In genomic region chr13:27270594-27271520, GRCh38 we compare ENCODE assay signal across 1 cellular context.
A peak's percentile ranks its signal among the peaks of the same experiment; 100 is the strongest.
TF ChIP-seq lines count a peak whose summit lies in the region.

Gene RASL11A (plus strand): TSS chr13:27270830. CDS start chr13:27270945, 115 bp downstream.

TF ChIP-seq in HepG2, 621 proteins besides CTCF, POLR2A, EP300 and RAD21 (continued from another document and continues in another):
- TF ChIP-seq NFAT5 (CRISPR knock-in tag; IDR thresholded peaks at IDR 0.05) (no peak), ZNF709 (CRISPR knock-in tag; IDR thresholded peaks at IDR 0.05) (0 out of 2 replicates have a peak, but pooled peaks have one; percentile 31), TBX2 (CRISPR knock-in tag; IDR thresholded peaks at IDR 0.05; ENCODE audit: borderline replicate concordance) (peak; percentile 74), PRMT3 (CRISPR knock-in tag; IDR thresholded peaks at IDR 0.05; ENCODE audit: borderline replicate concordance, low read depth) (no peak), HES4 (CRISPR knock-in tag; IDR thresholded peaks at IDR 0.05; ENCODE audit: borderline replicate concordance) (no peak), REPIN1 (CRISPR knock-in tag; IDR thresholded peaks at IDR 0.05; ENCODE audit: borderline replicate concordance, low read depth) (no peak), GTF2F1 (IDR thresholded peaks at IDR 0.05; ENCODE audit: low read length) (no peak), MEIS2 (CRISPR knock-in tag; IDR thresholded peaks at IDR 0.05) (peak; percentile 85), POLR2AphosphoS5 (IDR thresholded peaks at IDR 0.05; ENCODE audit: low read depth, low read length) (peak; percentile 42; the same call in 1 of the 2 replicates), ZFX (CRISPR knock-in tag; IDR thresholded peaks at IDR 0.05; ENCODE audit: low read depth) (peak; percentile 78), GLI4 (CRISPR knock-in tag; IDR thresholded peaks at IDR 0.05; ENCODE audit: borderline replicate concordance) (peak; percentile 57; the same call in 1 of the 2 replicates), DR1 (CRISPR knock-in tag; IDR thresholded peaks at IDR 0.05) (peak; percentile 77), EED (CRISPR knock-in tag; IDR thresholded peaks at IDR 0.05) (no peak), NONO (IDR thresholded peaks at IDR 0.05) (no peak), NONO (CRISPR knock-in tag; conservative IDR thresholded peaks at IDR 0.05) (peak; percentile 85), STAG1 (CRISPR knock-in tag; IDR thresholded peaks at IDR 0.05) (peak; percentile 39), ZNF30 (CRISPR knock-in tag; IDR thresholded peaks at IDR 0.05) (peak; percentile 82; the same call in 1 of the 2 replicates), PCBP1 (IDR thresholded peaks at IDR 0.05; ENCODE audit: borderline replicate concordance, low read depth, low read length) (no peak), ZNF230 (CRISPR knock-in tag; IDR thresholded peaks at IDR 0.05) (peak; percentile 72; the same call in 1 of the 2 replicates), ELF3 (CRISPR knock-in tag; IDR thresholded peaks at IDR 0.05) (0 out of 2 replicates have a peak, but pooled peaks have one; percentile 11), ZFP41 (CRISPR knock-in tag; IDR thresholded peaks at IDR 0.05; ENCODE audit: borderline replicate concordance) (no peak), MYC (CRISPR knock-in tag; IDR thresholded peaks at IDR 0.05; ENCODE audit: borderline replicate concordance) (peak; percentile 81), GABPA (IDR thresholded peaks at IDR 0.05; ENCODE audit: low read depth, low read length) (no peak), GABPA (CRISPR knock-in tag; IDR thresholded peaks at IDR 0.05; ENCODE audit: low read depth) (no peak), PPARG (CRISPR knock-in tag; conservative IDR thresholded peaks at IDR 0.05) (no peak), ZNF589 (CRISPR knock-in tag; conservative IDR thresholded peaks at IDR 0.05) (0 out of 2 replicates have a peak, but pooled peaks have one; percentile 68), MAF1 (CRISPR knock-in tag; IDR thresholded peaks at IDR 0.05; ENCODE audit: borderline replicate concordance) (peak; percentile 60; the same call in 1 of the 2 replicates), ZNF510 (CRISPR knock-in tag; IDR thresholded peaks at IDR 0.05; ENCODE audit: low read depth) (no peak), GABPB1 (CRISPR knock-in tag; IDR thresholded peaks at IDR 0.05) (peak; percentile 76; the same call in 1 of the 2 replicates), KDM2A (CRISPR knock-in tag; IDR thresholded peaks at IDR 0.05; ENCODE audit: borderline replicate concordance, low read depth) (peak; percentile 69; the same call in 1 of the 2 replicates), FOSL1 (CRISPR knock-in tag; IDR thresholded peaks at IDR 0.05; ENCODE audit: borderline replicate concordance) (no peak; the same call in 1 of the 2 replicates), LCORL (IDR thresholded peaks at IDR 0.05) (no peak), LCORL (CRISPR knock-in tag; IDR thresholded peaks at IDR 0.05) (peak; percentile 91), IRX3 (CRISPR knock-in tag; IDR thresholded peaks at IDR 0.05; ENCODE audit: borderline replicate concordance, low read depth) (no peak), ZNF816 (CRISPR knock-in tag; IDR thresholded peaks at IDR 0.05; ENCODE audit: borderline replicate concordance) (no peak), TMF1 (CRISPR knock-in tag; IDR thresholded peaks at IDR 0.05; ENCODE audit: low read depth) (peak; percentile 32; the same call in 1 of the 2 replicates), SSRP1 (CRISPR knock-in tag; IDR thresholded peaks at IDR 0.05) (no peak), SMAD1 (CRISPR knock-in tag; IDR thresholded peaks at IDR 0.05; ENCODE audit: borderline replicate concordance, low read depth) (peak; percentile 16; the same call in 1 of the 2 replicates), MXD3 (CRISPR knock-in tag; IDR thresholded peaks at IDR 0.05) (0 out of 2 replicates have a peak, but pooled peaks have one; percentile 66), ZNF550 (CRISPR knock-in tag; IDR thresholded peaks at IDR 0.05; ENCODE audit: borderline replicate concordance) (no peak), ZNF337 (CRISPR knock-in tag; IDR thresholded peaks at IDR 0.05; ENCODE audit: borderline replicate concordance, low read depth) (peak; percentile 77; the same call in 1 of the 2 replicates), SP5 (CRISPR knock-in tag; IDR thresholded peaks at IDR 0.05; ENCODE audit: borderline replicate concordance, low read depth) (peak; percentile 67; the same call in 1 of the 2 replicates), ZNF274 (CRISPR knock-in tag; IDR thresholded peaks at IDR 0.05) (peak; percentile 73), SIN3A (IDR thresholded peaks at IDR 0.05; ENCODE audit: borderline replicate concordance, low read depth, low read length) (peak; percentile 40; the same call in 1 of the 2 replicates), ZNF207 (IDR thresholded peaks at IDR 0.05; ENCODE audit: borderline replicate concordance) (no peak), REST (IDR thresholded peaks at IDR 0.05; ENCODE audit: borderline replicate concordance in 1 of 2, low read depth in 1 of 2, low read length in 2 of 2) (no peak; a peak in 1 of 4 replicates), SMAD3 (CRISPR knock-in tag; IDR thresholded peaks at IDR 0.05) (0 out of 2 replicates have a peak, but pooled peaks have one; percentile 63), XRCC5 (optimal IDR thresholded peaks at IDR 0.05; ENCODE audit: low read length) (peak; percentile 70)
- TF ChIP-seq, protein P1, sequence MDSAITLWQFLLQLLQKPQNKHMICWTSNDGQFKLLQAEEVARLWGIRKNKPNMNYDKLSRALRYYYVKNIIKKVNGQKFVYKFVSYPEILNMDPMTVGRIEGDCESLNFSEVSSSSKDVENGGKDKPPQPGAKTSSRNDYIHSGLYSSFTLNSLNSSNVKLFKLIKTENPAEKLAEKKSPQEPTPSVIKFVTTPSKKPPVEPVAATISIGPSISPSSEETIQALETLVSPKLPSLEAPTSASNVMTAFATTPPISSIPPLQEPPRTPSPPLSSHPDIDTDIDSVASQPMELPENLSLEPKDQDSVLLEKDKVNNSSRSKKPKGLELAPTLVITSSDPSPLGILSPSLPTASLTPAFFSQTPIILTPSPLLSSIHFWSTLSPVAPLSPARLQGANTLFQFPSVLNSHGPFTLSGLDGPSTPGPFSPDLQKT (CRISPR knock-in tag; IDR thresholded peaks at IDR 0.05; ENCODE audit: borderline replicate concordance): no peak
- TF ChIP-seq, protein P2, sequence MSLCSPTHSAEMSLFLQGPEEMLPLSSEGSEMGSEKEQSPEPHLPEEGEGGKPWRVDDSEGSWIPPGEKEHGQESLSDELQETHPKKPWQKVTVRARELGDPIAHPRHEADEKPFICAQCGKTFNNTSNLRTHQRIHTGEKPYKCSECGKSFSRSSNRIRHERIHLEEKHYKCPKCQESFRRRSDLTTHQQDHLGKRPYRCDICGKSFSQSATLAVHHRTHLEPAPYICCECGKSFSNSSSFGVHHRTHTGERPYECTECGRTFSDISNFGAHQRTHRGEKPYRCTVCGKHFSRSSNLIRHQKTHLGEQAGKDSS (CRISPR knock-in tag; IDR thresholded peaks at IDR 0.05; ENCODE audit: borderline replicate concordance, low read depth): peak; percentile 46; the same call in 1 of the 2 replicates
- TF ChIP-seq, protein P3, sequence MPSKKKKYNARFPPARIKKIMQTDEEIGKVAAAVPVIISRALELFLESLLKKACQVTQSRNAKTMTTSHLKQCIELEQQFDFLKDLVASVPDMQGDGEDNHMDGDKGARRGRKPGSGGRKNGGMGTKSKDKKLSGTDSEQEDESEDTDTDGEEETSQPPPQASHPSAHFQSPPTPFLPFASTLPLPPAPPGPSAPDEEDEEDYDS (CRISPR knock-in tag; IDR thresholded peaks at IDR 0.05): peak; percentile 88
- TF ChIP-seq, protein P4, sequence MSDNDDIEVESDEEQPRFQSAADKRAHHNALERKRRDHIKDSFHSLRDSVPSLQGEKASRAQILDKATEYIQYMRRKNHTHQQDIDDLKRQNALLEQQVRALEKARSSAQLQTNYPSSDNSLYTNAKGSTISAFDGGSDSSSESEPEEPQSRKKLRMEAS (IDR thresholded peaks at IDR 0.05): peak; percentile 85
- TF ChIP-seq, protein P5, sequence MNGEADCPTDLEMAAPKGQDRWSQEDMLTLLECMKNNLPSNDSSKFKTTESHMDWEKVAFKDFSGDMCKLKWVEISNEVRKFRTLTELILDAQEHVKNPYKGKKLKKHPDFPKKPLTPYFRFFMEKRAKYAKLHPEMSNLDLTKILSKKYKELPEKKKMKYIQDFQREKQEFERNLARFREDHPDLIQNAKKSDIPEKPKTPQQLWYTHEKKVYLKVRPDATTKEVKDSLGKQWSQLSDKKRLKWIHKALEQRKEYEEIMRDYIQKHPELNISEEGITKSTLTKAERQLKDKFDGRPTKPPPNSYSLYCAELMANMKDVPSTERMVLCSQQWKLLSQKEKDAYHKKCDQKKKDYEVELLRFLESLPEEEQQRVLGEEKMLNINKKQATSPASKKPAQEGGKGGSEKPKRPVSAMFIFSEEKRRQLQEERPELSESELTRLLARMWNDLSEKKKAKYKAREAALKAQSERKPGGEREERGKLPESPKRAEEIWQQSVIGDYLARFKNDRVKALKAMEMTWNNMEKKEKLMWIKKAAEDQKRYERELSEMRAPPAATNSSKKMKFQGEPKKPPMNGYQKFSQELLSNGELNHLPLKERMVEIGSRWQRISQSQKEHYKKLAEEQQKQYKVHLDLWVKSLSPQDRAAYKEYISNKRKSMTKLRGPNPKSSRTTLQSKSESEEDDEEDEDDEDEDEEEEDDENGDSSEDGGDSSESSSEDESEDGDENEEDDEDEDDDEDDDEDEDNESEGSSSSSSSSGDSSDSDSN (CRISPR knock-in tag; IDR thresholded peaks at IDR 0.05): peak; percentile 91; the same call in 1 of the 2 replicates
